In the genomic region with DNA sequence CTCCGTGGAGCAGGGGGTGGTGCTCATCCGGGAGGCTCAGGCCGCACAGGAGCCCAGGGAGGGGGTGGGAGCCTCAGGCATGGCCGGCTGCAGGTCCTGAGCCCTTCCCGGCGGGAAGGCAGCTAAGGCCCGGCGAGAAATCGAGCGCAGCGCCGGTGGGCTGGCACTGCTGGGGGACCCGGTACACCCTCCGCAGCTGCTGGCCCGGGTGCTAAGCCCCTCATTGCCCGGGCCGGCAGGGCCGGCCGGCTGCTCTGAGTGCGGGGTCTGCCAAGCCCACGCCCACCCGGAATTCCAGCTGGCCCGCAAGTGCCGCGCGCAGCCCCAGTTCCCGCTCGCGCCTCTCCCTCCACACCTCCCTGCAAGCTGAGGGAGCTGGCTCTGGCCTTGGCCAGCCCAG, we compare ENCODE assay signal across 3 cellular contexts. TPM values are rescaled to one million over a fixed set of nuclear protein-coding genes. Genes with fewer than 3 reads are reported as not detected.
"Had no signal": no experiment of that assay in that cellular context is flagged by ENCODE, and none has a peak within 500 bp of the region (broad histone marks: within the 10 kb centered on the region; RNA-seq: fewer than 3 reads in every experiment).

No MANE protein-coding gene starts in this region.

RNA-seq across cellular contexts. Expression of a gene that starts 7.1 kb away (rescaled TPM):
- total RNA-seq: OCI-LY7, PC-9, SJSA1 had no signal
